ENCODE assay signal across 11 cellular contexts in genomic region chr5:146052780-146053179, GRCh38. TPM values are rescaled to one million over a fixed set of nuclear protein-coding genes. Genes with fewer than 3 reads are reported as not detected.
DNase-seq lines count a peak whose midpoint lies in the region; TF ChIP-seq lines count a peak whose summit lies in the region.
"Had no signal": no experiment of that assay in that cellular context is flagged by ENCODE, and none has a peak within 500 bp of the region (broad histone marks: within the 10 kb centered on the region; RNA-seq: fewer than 3 reads in every experiment).

No MANE protein-coding gene starts in this region.

- no peaks in the 10 kb centered on the region for H3K9me3 Mint-ChIP-seq in Caco-2 (ENCODE audit: unreplicated experiment)
- H3K9me3 Mint-ChIP-seq: activated CD4-positive, alpha-beta memory T cell treated with anti-CD3 and anti-CD28 coated beads, Interleukin-2, amount 10 ng/mL, durations not matched to agents 7 days and 5 days had no signal

- no peaks in the 10 kb centered on the region for H4K20me1 ChIP-seq in hepatocyte (ENCODE audit: insufficient read depth, poor library complexity, severe bottlenecking)

- no peaks in the 10 kb centered on the region for H3K9me2 ChIP-seq in hepatocyte (replicated peaks; ENCODE audit: insufficient read depth)

- no peaks in the 10 kb centered on the region for H3K79me2 ChIP-seq in hepatocyte

- peak in 1 of 2 experiments; percentile 36 for DNase-seq in Caco-2
- no peak for DNase-seq in GM20000 (ENCODE audit: low spot score)
- peak; percentile 35 for DNase-seq in OCI-M1 (lab: John Stamatoyannopoulos, UW)
- DNase-seq in hepatocyte (ENCODE audit: low spot score) = no peak
- no peak for DNase-seq in NCI-H2171 treated with DMSO at 0.1 percent for 48 hours (lab: John Stamatoyannopoulos, UW)
- DNase-seq in HCEC 1CT = no peak
- DNase-seq in central memory CD4-positive, alpha-beta T cell = no peak
- no peak for DNase-seq in activated CD8-positive, alpha-beta memory T cell treated with anti-CD3 and anti-CD28 coated beads for 24 hours
- DNase-seq: activated CD4-positive, alpha-beta memory T cell treated with anti-CD3 and anti-CD28 coated beads, Interleukin-2, amount 10 ng/mL, durations not matched to agents 7 days and 5 days; ovary had no signal

- H3K9me3 ChIP-seq in Caco-2 = no peaks in the 10 kb centered on the region
- H3K9me3 ChIP-seq in hepatocyte (ENCODE audit: low read depth) = no peaks in the 10 kb centered on the region
- H3K9me3 ChIP-seq: ovary had no signal

- H3K36me3 Mint-ChIP-seq in Caco-2 (ENCODE audit: insufficient read depth, unreplicated experiment) = peaks cover 69% of the 10 kb centered on the region

- H3K36me3 ChIP-seq in Caco-2 (ENCODE audit: control insufficient read depth, insufficient read depth, low read length) (peaks cover 7% of the 10 kb centered on the region), hepatocyte (replicated peaks; ENCODE audit: insufficient read depth, low read depth) (no peaks in the 10 kb centered on the region)
- H3K36me3 ChIP-seq: ovary had no signal

- H3K4me3 ChIP-seq in Caco-2 (ENCODE audit: low read depth, low read length) = no peak overlapping the region
- no peak overlapping the region for H3K4me3 ChIP-seq in hepatocyte
- H3K4me3 ChIP-seq: ovary had no signal

- intact Hi-C loops in Caco-2 (cut with micrococcal nuclease; ENCODE audit: unreplicated experiment) = loop anchor here (2.0 kb wide), 1 partner anchor 356 kb away; no protein-coding TSS in a partner anchor

- peak; percentile 48 to 59 for TF ChIP-seq CTCF in Caco-2 (IDR thresholded peaks at IDR 0.05; ENCODE audit: insufficient read depth in 1 of 2, low read depth in 1 of 2, low read length in 1 of 2, severe bottlenecking in 1 of 2, unreplicated experiment in 1 of 2)
- TF ChIP-seq CTCF in GM20000 (IDR thresholded peaks at IDR 0.05; ENCODE audit: extremely low read depth, missing control alignments) = peak; percentile 22
- TF ChIP-seq CTCF in hepatocyte (IDR thresholded peaks at IDR 0.05; ENCODE audit: poor library complexity) = peak; percentile 17

- H3K27me3 ChIP-seq in Caco-2 (replicated peaks; ENCODE audit: control insufficient read depth, insufficient read depth, low read length) (no peaks in the 10 kb centered on the region), hepatocyte (no peaks in the 10 kb centered on the region)
- H3K27me3 ChIP-seq: ovary had no signal

- no peak overlapping the region for H3K27ac ChIP-seq in hepatocyte
- H3K27ac ChIP-seq: ovary had no signal

- no peak overlapping the region for H3K4me2 ChIP-seq in hepatocyte

- H3K4me1 Mint-ChIP-seq in Caco-2 (ENCODE audit: low read depth, unreplicated experiment) = peaks cover 20% of the 10 kb centered on the region

- H3K4me1 ChIP-seq in Caco-2 (peaks cover 6% of the 10 kb centered on the region), hepatocyte (ENCODE audit: insufficient read depth) (peaks cover 4% of the 10 kb centered on the region)

- no TSS peak for BruUV-seq in Caco-2 (replicated peaks; lab: Mats Ljungman, UMichigan)

- CTCF ChIA-PET in Caco-2 (lab: Charles Lee) = no interaction called here

- H3K4me3 Mint-ChIP-seq in Caco-2 (ENCODE audit: unreplicated experiment) = no peak overlapping the region
- H3K4me3 Mint-ChIP-seq: activated CD4-positive, alpha-beta memory T cell treated with anti-CD3 and anti-CD28 coated beads, Interleukin-2, amount 10 ng/mL, durations not matched to agents 7 days and 5 days had no signal

- H2AFZ ChIP-seq in hepatocyte = no peak overlapping the region

- POLR2A ChIA-PET in Caco-2 (lab: Charles Lee) = no interaction called here

- H3K27me3 Mint-ChIP-seq in Caco-2 (ENCODE audit: insufficient read depth, unreplicated experiment) = no peaks in the 10 kb centered on the region

- H3K27ac Mint-ChIP-seq in Caco-2 (ENCODE audit: unreplicated experiment) = no peak overlapping the region
- H3K27ac Mint-ChIP-seq: activated CD4-positive, alpha-beta memory T cell treated with anti-CD3 and anti-CD28 coated beads, Interleukin-2, amount 10 ng/mL, durations not matched to agents 7 days and 5 days had no signal

RNA-seq across cellular contexts. Expression of gene PLAC8L1, which starts 52.6 kb away (rescaled TPM):
- total RNA-seq in Caco-2 (2022) = 1.0 TPM in 1 of 2 replicates, not detected in the other
- total RNA-seq in hepatocyte = 1.5 TPM in 1 of 2 replicates, not detected in the other
- 0.52 and 1.1 TPM in 2 replicates for polyA plus RNA-seq in hepatocyte
- total RNA-seq: cardiac septum had no signal
- polyA plus RNA-seq: ovary had no signal
